ENCODE assay signal across 1 cellular context in genomic region chr20:4550740-4551139, GRCh38.
TF ChIP-seq lines count a peak whose summit lies in the region.

No MANE protein-coding gene starts in this region.

TF ChIP-seq in HCT116, 20 proteins besides CTCF, POLR2A, EP300 and RAD21 (continued from another document):
- no peak for TF ChIP-seq SRF (IDR thresholded peaks at IDR 0.05; ENCODE audit: low read depth)
- TF ChIP-seq MAX (IDR thresholded peaks at IDR 0.05), result no peak
- no peak for TF ChIP-seq SIN3A (IDR thresholded peaks at IDR 0.05; ENCODE audit: low read depth)
- TF ChIP-seq ELF1 (IDR thresholded peaks at IDR 0.05; ENCODE audit: borderline replicate concordance, low read depth), result no peak
- no peak for TF ChIP-seq EZH2phosphoT487 (IDR thresholded peaks at IDR 0.05; ENCODE audit: borderline replicate concordance)
